31 cellular contexts compared by ENCODE assay signal in the genomic region with DNA sequence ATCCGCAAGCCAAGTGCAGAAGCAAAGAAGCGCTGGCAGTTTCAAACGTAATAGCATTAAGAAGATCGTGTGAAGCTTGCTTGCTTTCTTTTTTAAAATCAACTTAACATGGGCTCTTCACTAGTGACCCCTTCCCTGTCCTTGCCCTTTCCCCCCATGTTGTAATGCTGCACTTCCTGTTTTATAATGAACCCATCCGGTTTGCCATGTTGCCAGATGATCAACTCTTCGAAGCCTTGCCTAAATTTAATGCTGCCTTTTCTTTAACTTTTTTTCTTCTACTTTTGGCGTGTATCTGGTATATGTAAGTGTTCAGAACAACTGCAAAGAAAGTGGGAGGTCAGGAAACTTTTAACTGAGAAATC. TPM values are rescaled to one million over a fixed set of nuclear protein-coding genes. Genes with fewer than 3 reads are reported as not detected.
DNase-seq lines count a peak whose midpoint lies in the region; ATAC-seq and TF ChIP-seq lines count a peak whose summit lies in the region.
"Had no signal": no experiment of that assay in that cellular context is flagged by ENCODE, and none has a peak within 500 bp of the region (broad histone marks: within the 10 kb centered on the region; RNA-seq: fewer than 3 reads in every experiment).

No MANE protein-coding gene starts in this region.

- H3K36me3 ChIP-seq in upper lobe of right lung = peaks cover 22% of the 10 kb centered on the region

- H3K4me1 Mint-ChIP-seq in dendritic cell treated with granulocyte-macrophage colony-stimulating factor and Interleukin-4, amounts not matched to agents 40 ng/mL and 50 ng/mL, for 4 days (ENCODE audit: low read depth) = peaks cover 28% of the 10 kb centered on the region

- peak overlapping the region; percentile 79 for H3K27ac Mint-ChIP-seq in dendritic cell treated with granulocyte-macrophage colony-stimulating factor and Interleukin-4, amounts not matched to agents 40 ng/mL and 50 ng/mL, for 4 days
- H3K27ac Mint-ChIP-seq: activated naive CD8-positive, alpha-beta T cell treated with anti-CD3 and anti-CD28 coated beads, Interleukin-2, amount 10 ng/mL, durations not matched to agents 7 days and 5 days; naive thymus-derived CD8-positive, alpha-beta T cell had no signal

- H3K9me3 ChIP-seq in upper lobe of right lung = no peaks in the 10 kb centered on the region
- H3K9me3 ChIP-seq: A549, gastrocnemius medialis, SK-N-SH, tibial artery had no signal

- H3K27me3 ChIP-seq in upper lobe of right lung = no peaks in the 10 kb centered on the region
- H3K27me3 ChIP-seq: gastrocnemius medialis, tibial artery had no signal

- peak; percentile 46 for ATAC-seq in Right ventricle myocardium superior (ENCODE audit: poor library complexity)
- ATAC-seq in Right ventricle myocardium inferior = no peak
- ATAC-seq in upper lobe of right lung = peak; percentile 70
- ATAC-seq in HG02588 (IDR thresholded peaks at IDR 0.05; ENCODE audit: unreplicated experiment) = no peak
- ATAC-seq: A549; gastrocnemius medialis; naive thymus-derived CD8-positive, alpha-beta T cell had no signal

- no peak overlapping the region for H3K4me3 ChIP-seq in NB4 (ENCODE audit: low read depth, low read length)
- no peak overlapping the region for H3K4me3 ChIP-seq in upper lobe of right lung
- H3K4me3 ChIP-seq: A549, gastrocnemius medialis, skin epidermis, tibial artery had no signal

- no peak overlapping the region for H3K27ac ChIP-seq in upper lobe of right lung
- H3K27ac ChIP-seq: A549, gastrocnemius medialis, skin epidermis, tibial artery had no signal

- intact Hi-C loops in Right ventricle myocardium superior (cut with DNase I) = no loop called here
- intact Hi-C loops in Right ventricle myocardium inferior (cut with DNase I) = no loop called here
- intact Hi-C loops in dendritic cell treated with granulocyte-macrophage colony-stimulating factor and Interleukin-4, amounts not matched to agents 40 ng/mL and 50 ng/mL, for 4 days (cut with micrococcal nuclease) = loop anchor here (5.0 to 10.0 kb wide), 4 partner anchors 52 to 287 kb away; a partner anchor contains a TSS
- intact Hi-C loops in upper lobe of right lung (cut with DNase I) = no loop called here

- H3K4me1 ChIP-seq in upper lobe of right lung = peaks cover 11% of the 10 kb centered on the region
- H3K4me1 ChIP-seq: gastrocnemius medialis, tibial artery had no signal

- no peak for TF ChIP-seq CTCF in NB4 (IDR thresholded peaks at IDR 0.05; ENCODE audit: low read depth, low read length)
- no peak for TF ChIP-seq CTCF in upper lobe of right lung (IDR thresholded peaks at IDR 0.05)

- TF ChIP-seq POLR2A in NB4 (IDR thresholded peaks at IDR 0.05; ENCODE audit: extremely low read depth, insufficient read length) = no peak

- DNase-seq in Right ventricle myocardium superior (no peak), Right ventricle myocardium inferior (ENCODE audit: missing footprints) (no peak), NB4 (ENCODE audit: low read depth) (peak; percentile 56), upper lobe of right lung (no peak), NCI-H1105 (lab: John Stamatoyannopoulos, UW) (no peak), NCI-H1436 (lab: John Stamatoyannopoulos, UW) (no peak)
- DNase-seq: activated CD4-positive, alpha-beta T cell treated with anti-CD3 and anti-CD28 coated beads for 4 hours; activated gamma-delta T cell; activated naive CD8-positive, alpha-beta T cell treated with anti-CD3 and anti-CD28 coated beads, Interleukin-2, amount 10 ng/mL, durations not matched to agents 7 days and 5 days; AML-193; caudate nucleus; gastrocnemius medialis; KG1; left cardiac atrium; midbrain; naive thymus-derived CD8-positive, alpha-beta T cell; NCI-H1048; NCI-H2029; NCI-H226; NCI-H69; occipital lobe; RPMI8226; SK-N-SH; stimulated activated CD4-positive, alpha-beta T cell treated with anti-CD3 and anti-CD28 coated beads, Interleukin-2, amount 100 ng/mL, for 24 hours; tibial artery had no signal

- peak overlapping the region; percentile 37 for H3K4me3 Mint-ChIP-seq in dendritic cell treated with granulocyte-macrophage colony-stimulating factor and Interleukin-4, amounts not matched to agents 40 ng/mL and 50 ng/mL, for 4 days
- H3K4me3 Mint-ChIP-seq: activated naive CD8-positive, alpha-beta T cell treated with anti-CD3 and anti-CD28 coated beads, Interleukin-2, amount 10 ng/mL, durations not matched to agents 7 days and 5 days; naive thymus-derived CD8-positive, alpha-beta T cell had no signal

- no peaks in the 10 kb centered on the region for H3K9me3 Mint-ChIP-seq in dendritic cell treated with granulocyte-macrophage colony-stimulating factor and Interleukin-4, amounts not matched to agents 40 ng/mL and 50 ng/mL, for 4 days
- H3K9me3 Mint-ChIP-seq: activated naive CD8-positive, alpha-beta T cell treated with anti-CD3 and anti-CD28 coated beads, Interleukin-2, amount 10 ng/mL, durations not matched to agents 7 days and 5 days; naive thymus-derived CD8-positive, alpha-beta T cell had no signal

- H3K27me3 Mint-ChIP-seq in dendritic cell treated with granulocyte-macrophage colony-stimulating factor and Interleukin-4, amounts not matched to agents 40 ng/mL and 50 ng/mL, for 4 days = no peaks in the 10 kb centered on the region
- H3K27me3 Mint-ChIP-seq: activated naive CD8-positive, alpha-beta T cell treated with anti-CD3 and anti-CD28 coated beads, Interleukin-2, amount 10 ng/mL, durations not matched to agents 7 days and 5 days; naive thymus-derived CD8-positive, alpha-beta T cell had no signal

- H3K36me3 Mint-ChIP-seq in dendritic cell treated with granulocyte-macrophage colony-stimulating factor and Interleukin-4, amounts not matched to agents 40 ng/mL and 50 ng/mL, for 4 days (ENCODE audit: low read depth) = peaks cover 14% of the 10 kb centered on the region
- H3K36me3 Mint-ChIP-seq: activated naive CD8-positive, alpha-beta T cell treated with anti-CD3 and anti-CD28 coated beads, Interleukin-2, amount 10 ng/mL, durations not matched to agents 7 days and 5 days had no signal

RNA-seq across cellular contexts. Expression of a gene that starts 17.4 kb away (rescaled TPM):
- total RNA-seq in Right ventricle myocardium superior = 12.0 TPM
- total RNA-seq in Right ventricle myocardium inferior = 13.6 TPM
- 13.5 TPM for total RNA-seq in upper lobe of right lung
- total RNA-seq: dermis microvascular lymphatic vessel endothelial cell had no signal

RNA-seq across cellular contexts. Expression of a gene that starts 52.6 kb away (rescaled TPM):
- total RNA-seq in Right ventricle myocardium superior (2.2 TPM), Right ventricle myocardium inferior (3.0 TPM), upper lobe of right lung (38.2 TPM)
- total RNA-seq: G401 had no signal

Comparison
In these comparisons a context has a peak if more than half of its experiments do, and no peak if none do; other contexts are left out.
1. ATAC-seq: peak in Right ventricle myocardium superior (single experiment) and upper lobe of right lung (single experiment); none in Right ventricle myocardium inferior (single experiment) and HG02588 (single experiment).